ENCODE assay signal across 8 cellular contexts in genomic region chr9:127244609-127245601, GRCh38. TPM values are rescaled to one million over a fixed set of nuclear protein-coding genes. Genes with fewer than 3 reads are reported as not detected.
DNase-seq lines count a peak whose midpoint lies in the region; ATAC-seq and TF ChIP-seq lines count a peak whose summit lies in the region.

No MANE protein-coding gene starts in this region.

- in situ Hi-C loops in GM13976 (cut with MboI; ENCODE audit: low sequenced_read_pairs, unreplicated experiment) = no loop called here

- H3K4me1 ChIP-seq in heart right ventricle = peaks cover 0 to 22% (median 8%) of the 10 kb centered on the region in 9 donors
- H3K4me1 ChIP-seq in upper lobe of left lung = peaks cover 4 to 12% (median 7%) of the 10 kb centered on the region in 4 donors

- H3K27ac ChIP-seq in heart right ventricle (peak overlapping the region in 9 of 10 donors; percentile 65 to 87 (median 81)), upper lobe of left lung (peak overlapping the region; percentile 59 to 86 (median 77))

- intact Hi-C loops in heart right ventricle (cut with DNase I) (loop anchor here in 3 of 10 donors (1.0 to 10.0 kb wide), 3 partner anchors 18 to 100 kb away; no protein-coding TSS in a partner anchor), posterior cingulate gyrus (cut with DNase I) (no loop called here)

- DNase-seq in GM13976 (ENCODE audit: low spot score) (peak; percentile 97), NCI-H146 treated with DMSO at 0.1 percent for 48 hours (lab: John Stamatoyannopoulos, UW; ENCODE audit: unreplicated experiment) (peak; percentile 75), T-cell (peak; percentile 89 to 97 (median 94)), amniotic epithelial cell (ENCODE audit: low read depth) (peak; percentile 90), heart right ventricle (peak; percentile 97 to 98), posterior cingulate gyrus (peak; percentile 97 to 100 (median 99)), upper lobe of left lung (peak; percentile 98)

- peak; percentile 100 for ATAC-seq in HG02852 (IDR thresholded peaks at IDR 0.05; ENCODE audit: unreplicated experiment)
- ATAC-seq in T-cell (replicated peaks in 1 of 4) = peak; percentile 100
- peak; percentile 99 to 100 (median 100) for ATAC-seq in heart right ventricle
- ATAC-seq in upper lobe of left lung (ENCODE audit: low FRiP score in 2 of 2) = peak; percentile 100

- H3K36me3 Mint-ChIP-seq in T-cell = no peaks in the 10 kb centered on the region

- H3K9me3 ChIP-seq in heart right ventricle = no peaks in the 10 kb centered on the region
- H3K9me3 ChIP-seq in upper lobe of left lung = no peaks in the 10 kb centered on the region

- CTCF ChIA-PET in T-cell (lab: Charles Lee) = interaction anchor here in 1 of 2 donors (1.0 to 1.5 kb wide), 2 partner anchors 21 to 259 kb away, joined by 3 to 9 read pairs; no protein-coding TSS in a partner anchor

- peaks cover 5 to 6% of the 10 kb centered on the region in 2 donors for H3K27me3 Mint-ChIP-seq in T-cell

- H3K27me3 ChIP-seq in heart right ventricle (no peaks in the 10 kb centered on the region), upper lobe of left lung (no peaks in the 10 kb centered on the region)

- POLR2A ChIA-PET in T-cell (lab: Charles Lee) = interaction anchor here in 1 of 2 donors (0.5 kb wide), 1 partner anchor 655 kb away, joined by 12 read pairs; no protein-coding TSS in a partner anchor

- H3K4me3 Mint-ChIP-seq in T-cell = peak overlapping the region; percentile 77 to 83 (median 82)

- TF ChIP-seq POLR2A in upper lobe of left lung (IDR thresholded peaks at IDR 0.05) = peak in 2 of 4 donors; percentile 54 to 65

- WGBS in heart right ventricle, 2 donors = 7 to 8% methylated on average over 53 of the region's 53 CpGs
- 8 to 24% methylated on average over 14 to 52 of the region's 53 CpGs for WGBS in upper lobe of left lung, 2 donors

- H3K4me3 ChIP-seq in heart right ventricle (peak overlapping the region; percentile 42 to 71 (median 60)), upper lobe of left lung (peak overlapping the region; percentile 52 to 67 (median 54))

- TF ChIP-seq EP300 in upper lobe of left lung (IDR thresholded peaks at IDR 0.05) = no peak

- peaks cover 0 to 14% (median 0%) of the 10 kb centered on the region in 9 donors for H3K36me3 ChIP-seq in heart right ventricle
- no peaks in the 10 kb centered on the region for H3K36me3 ChIP-seq in upper lobe of left lung

- peak overlapping the region; percentile 34 to 59 for H3K27ac Mint-ChIP-seq in T-cell

- TF ChIP-seq CTCF in GM13976 (IDR thresholded peaks at IDR 0.05; ENCODE audit: borderline replicate concordance, control extremely low read depth, extremely low read depth, insufficient read depth, missing control alignments) = no peak
- TF ChIP-seq CTCF in heart right ventricle (IDR thresholded peaks at IDR 0.05) = peak in 1 of 9 donors; percentile 11
- TF ChIP-seq CTCF in upper lobe of left lung (IDR thresholded peaks at IDR 0.05) = no peak

- peaks cover 8 to 14% (median 12%) of the 10 kb centered on the region in 3 donors for H3K4me1 Mint-ChIP-seq in T-cell

- no peaks in the 10 kb centered on the region for H3K9me3 Mint-ChIP-seq in T-cell

RNA-seq across cellular contexts. Expression of gene GARNL3, which starts 19.7 kb away (rescaled TPM):
- total RNA-seq in T-cell (1 to 10 TPM; 3.3 to 5.7 (median 3.6) TPM), heart right ventricle (10 to 100 TPM in 9 of 10 donors, 1 to 10 TPM in 1; 9.9 to 53.1 (median 31.6) TPM), upper lobe of left lung (10 to 100 TPM in 2 of 6 donors, 1 to 10 TPM in 4; 3.1 to 37.7 (median 7.0) TPM)
- polyA plus RNA-seq in heart right ventricle = 10 to 100 TPM in 1 of 2 donors, 1 to 10 TPM in 1; 3.3 to 17.7 TPM

Comparison
In these comparisons a context has a peak if more than half of its experiments do, and no peak if none do; other contexts are left out.
1. Peak in every context shown above with its lines: DNase-seq, ATAC-seq, H3K4me3 ChIP-seq and H3K27ac ChIP-seq.